In the genomic region with DNA sequence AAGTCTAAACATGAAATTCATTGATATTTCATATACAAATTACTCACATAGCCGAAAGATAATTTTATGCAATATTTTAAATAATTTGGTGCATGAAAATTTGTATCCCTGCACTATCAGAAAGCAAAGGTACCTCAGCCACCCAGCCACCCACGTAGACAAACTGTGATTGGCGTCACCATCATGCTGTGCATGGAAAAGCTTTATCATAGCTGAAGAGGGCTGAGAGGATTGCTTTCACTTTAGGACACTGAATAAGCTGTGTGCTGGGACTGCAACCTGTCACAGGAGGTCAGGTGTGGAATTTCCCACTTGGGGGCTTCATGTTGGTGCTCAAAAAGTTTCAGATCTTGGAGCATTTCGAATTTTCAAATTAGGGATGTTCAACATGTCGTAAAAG, we compare ENCODE assay signal across 18 cellular contexts.
"Had no signal": no experiment of that assay in that cellular context is flagged by ENCODE, and none has a peak within 500 bp of the region (broad histone marks: within the 10 kb centered on the region; RNA-seq: fewer than 3 reads in every experiment).

No MANE protein-coding gene starts in this region.

- H3K4me1 ChIP-seq: prostate gland, right lobe of liver, testis, upper lobe of right lung had no signal

- H3K27ac Mint-ChIP-seq: activated B cell treated with CpG ODN at 0.5 μM for 24 hours; dendritic cell treated with granulocyte-macrophage colony-stimulating factor and Interleukin-4, amounts not matched to agents 40 ng/mL and 50 ng/mL, for 4 days; nephron had no signal

- H3K4me1 Mint-ChIP-seq: nephron had no signal

- DNase-seq: activated B cell treated with CpG ODN at 0.5 μM for 24 hours; activated naive CD4-positive, alpha-beta T cell treated with anti-CD3 and anti-CD28 coated beads, Interleukin-2, amount 50 U/mL, for 16 hours; anterior cingulate cortex; cerebellar nuclear complex; erythroblast; left ventricle myocardium superior; mesenchymal stem cell; right lobe of liver; SK-N-SH; stimulated activated CD4-positive, alpha-beta T cell treated with anti-CD3 and anti-CD28 coated beads, Interleukin-1b, Interleukin-23, amount 100 ng/mL, for 48 hours; stimulated activated naive CD4-positive, alpha-beta T cell; T-helper 1 cell; testis; upper lobe of right lung had no signal

- H3K4me3 Mint-ChIP-seq: activated B cell treated with CpG ODN at 0.5 μM for 24 hours; dendritic cell treated with granulocyte-macrophage colony-stimulating factor and Interleukin-4, amounts not matched to agents 40 ng/mL and 50 ng/mL, for 4 days; nephron had no signal

- H3K9me3 ChIP-seq: prostate gland, right lobe of liver, SK-N-SH, testis, upper lobe of right lung had no signal

- ATAC-seq: left ventricle myocardium superior, right lobe of liver, upper lobe of right lung had no signal

- H3K4me3 ChIP-seq: hepatocyte, prostate gland, right lobe of liver, testis, upper lobe of right lung had no signal

- H3K36me3 ChIP-seq: prostate gland had no signal

- H3K27me3 Mint-ChIP-seq: activated B cell treated with CpG ODN at 0.5 μM for 24 hours; dendritic cell treated with granulocyte-macrophage colony-stimulating factor and Interleukin-4, amounts not matched to agents 40 ng/mL and 50 ng/mL, for 4 days had no signal

- H3K27ac ChIP-seq: hepatocyte, prostate gland, right lobe of liver, testis, upper lobe of right lung had no signal

- H3K9me3 Mint-ChIP-seq: activated B cell treated with CpG ODN at 0.5 μM for 24 hours; dendritic cell treated with granulocyte-macrophage colony-stimulating factor and Interleukin-4, amounts not matched to agents 40 ng/mL and 50 ng/mL, for 4 days; nephron had no signal
